In genomic region chr4:7908668-7909067, GRCh38 we compare ENCODE assay signal across 15 cellular contexts.
"Had no signal": no experiment of that assay in that cellular context is flagged by ENCODE, and none has a peak within 500 bp of the region (broad histone marks: within the 10 kb centered on the region; RNA-seq: fewer than 3 reads in every experiment).

No MANE protein-coding gene starts in this region.

- H3K36me3 ChIP-seq: breast epithelium, left lung, uterus had no signal

- H3K27me3 Mint-ChIP-seq: activated CD8-positive, alpha-beta memory T cell treated with anti-CD3 and anti-CD28 coated beads, Interleukin-2, amount 10 ng/mL, durations not matched to agents 7 days and 5 days; activated naive CD8-positive, alpha-beta T cell treated with anti-CD3 and anti-CD28 coated beads, Interleukin-2, amount 10 ng/mL, durations not matched to agents 7 days and 5 days had no signal

- ATAC-seq: activated CD8-positive, alpha-beta memory T cell treated with anti-CD3 and anti-CD28 coated beads, Interleukin-2, amount 10 ng/mL, durations not matched to agents 7 days and 5 days had no signal

- H3K27me3 ChIP-seq: breast epithelium, left lung, uterus had no signal

- DNase-seq: activated CD4-positive, alpha-beta T cell treated with anti-CD3 and anti-CD28 coated beads, Interleukin-2, amount 50 U/mL, for 4 hours; activated CD8-positive, alpha-beta memory T cell treated with anti-CD3 and anti-CD28 coated beads, Interleukin-2, amount 10 ng/mL, durations not matched to agents 7 days and 5 days; activated gamma-delta T cell; activated naive CD8-positive, alpha-beta T cell treated with anti-CD3 and anti-CD28 coated beads, Interleukin-2, amount 10 ng/mL, durations not matched to agents 7 days and 5 days; activated T-cell treated with anti-CD3 and anti-CD28 coated beads, Interleukin-2, amount 50 U/mL, for 24 hours; anterior cingulate cortex; foreskin melanocyte; islet precursor cell; left lung; nephron progenitor cell; stimulated activated CD4-positive, alpha-beta T cell treated with anti-CD3 and anti-CD28 coated beads, Interleukin-15, amount 100 ng/mL, for 24 hours; stimulated activated CD4-positive, alpha-beta T cell treated with anti-CD3 and anti-CD28 coated beads, Interleukin-4, amount 100 ng/mL, for 24 hours; uterus had no signal

- H3K9me3 Mint-ChIP-seq: activated naive CD8-positive, alpha-beta T cell treated with anti-CD3 and anti-CD28 coated beads, Interleukin-2, amount 10 ng/mL, durations not matched to agents 7 days and 5 days; activated T-cell treated with anti-CD3 and anti-CD28 coated beads, Interleukin-2, amount 50 U/mL, for 24 hours; nephron progenitor cell; stimulated activated naive CD8-positive, alpha-beta T cell treated with anti-CD3 and anti-CD28 coated beads, Interleukin-15, Interleukin-2, amounts not matched to agents 100 ng/mL and 50 ng/mL, for 24 hours had no signal

- H3K4me3 Mint-ChIP-seq: activated CD8-positive, alpha-beta memory T cell treated with anti-CD3 and anti-CD28 coated beads, Interleukin-2, amount 10 ng/mL, durations not matched to agents 7 days and 5 days; activated naive CD8-positive, alpha-beta T cell treated with anti-CD3 and anti-CD28 coated beads, Interleukin-2, amount 10 ng/mL, durations not matched to agents 7 days and 5 days; activated T-cell treated with anti-CD3 and anti-CD28 coated beads, Interleukin-2, amount 50 U/mL, for 24 hours; nephron progenitor cell; stimulated activated naive CD8-positive, alpha-beta T cell treated with anti-CD3 and anti-CD28 coated beads, Interleukin-15, Interleukin-2, amounts not matched to agents 100 ng/mL and 50 ng/mL, for 24 hours had no signal

- H3K27ac Mint-ChIP-seq: activated CD8-positive, alpha-beta memory T cell treated with anti-CD3 and anti-CD28 coated beads, Interleukin-2, amount 10 ng/mL, durations not matched to agents 7 days and 5 days; activated naive CD8-positive, alpha-beta T cell treated with anti-CD3 and anti-CD28 coated beads, Interleukin-2, amount 10 ng/mL, durations not matched to agents 7 days and 5 days; activated T-cell treated with anti-CD3 and anti-CD28 coated beads, Interleukin-2, amount 50 U/mL, for 24 hours; nephron progenitor cell; stimulated activated naive CD8-positive, alpha-beta T cell treated with anti-CD3 and anti-CD28 coated beads, Interleukin-15, Interleukin-2, amounts not matched to agents 100 ng/mL and 50 ng/mL, for 24 hours had no signal

- H3K27ac ChIP-seq: left lung had no signal

- H3K4me3 ChIP-seq: breast epithelium, left lung, uterus had no signal

- H3K9me3 ChIP-seq: breast epithelium, left lung, uterus had no signal

- H3K36me3 Mint-ChIP-seq: activated CD8-positive, alpha-beta memory T cell treated with anti-CD3 and anti-CD28 coated beads, Interleukin-2, amount 10 ng/mL, durations not matched to agents 7 days and 5 days had no signal
